ENCODE assay signal across 29 cellular contexts in genomic region chr5:23627976-23628375, GRCh38.
"Had no signal": no experiment of that assay in that cellular context is flagged by ENCODE, and none has a peak within 500 bp of the region (broad histone marks: within the 10 kb centered on the region; RNA-seq: fewer than 3 reads in every experiment).

No MANE protein-coding gene starts in this region.

- DNase-seq: activated CD4-positive, alpha-beta memory T cell treated with anti-CD3 and anti-CD28 coated beads for 36 hours; activated CD4-positive, alpha-beta T cell treated with anti-CD3 and anti-CD28 coated beads, Interleukin-2, amount 10 ng/mL, durations not matched to agents 7 days and 5 days; activated CD8-positive, alpha-beta memory T cell treated with anti-CD3 and anti-CD28 coated beads for 24 hours; activated effector memory CD4-positive, alpha-beta T cell treated with anti-CD3 and anti-CD28 coated beads, Interleukin-2, amount 50 U/mL, for 16 hours; activated naive CD4-positive, alpha-beta T cell treated with Interleukin-2 at 50 U/mL for 16 hours; activated naive CD8-positive, alpha-beta T cell treated with anti-CD3 and anti-CD28 coated beads, Interleukin-2, amount 50 U/mL, for 24 hours; activated T-cell treated with anti-CD3 and anti-CD28 coated beads, Interleukin-2, amount 50 U/mL, for 4 hours; amniotic stem cell; body of pancreas; Kasumi-1; KBM-7; MV-4-11; NCI-H1092 treated with DMSO at 0.1 percent for 48 hours; NCI-H1417 treated with DMSO at 0.1 percent for 48 hours; NCI-H1694; NCI-H2029; NCI-H2107; NCI-H510A treated with DMSO at 0.1 percent for 48 hours; NCI-H69; PC-9; SW 1271 had no signal

- H3K4me1 Mint-ChIP-seq: activated CD4-positive, alpha-beta T cell treated with anti-CD3 and anti-CD28 coated beads, Interleukin-2, amount 10 ng/mL, durations not matched to agents 7 days and 5 days; activated naive CD8-positive, alpha-beta T cell treated with anti-CD3 and anti-CD28 coated beads, Interleukin-2, amount 50 U/mL, for 24 hours had no signal

- H3K4me3 Mint-ChIP-seq: activated CD4-positive, alpha-beta memory T cell treated with anti-CD3 and anti-CD28 coated beads for 36 hours; activated CD4-positive, alpha-beta T cell treated with anti-CD3 and anti-CD28 coated beads, Interleukin-2, amount 10 ng/mL, durations not matched to agents 7 days and 5 days; activated naive CD8-positive, alpha-beta T cell treated with anti-CD3 and anti-CD28 coated beads, Interleukin-2, amount 50 U/mL, for 24 hours; activated T-cell treated with anti-CD3 and anti-CD28 coated beads, Interleukin-2, amount 50 U/mL, for 4 hours; T-helper 1 cell treated with Interleukin-12 subunit alpha and Interleukin-12 subunit beta and Interleukin-4 antibody, amounts not matched to agents 30 μg/mL and 1 μg/mL, for 36 hours had no signal

- H3K27me3 ChIP-seq: ascending aorta, body of pancreas, cardiac muscle cell had no signal

- FAIRE-seq: colon had no signal

- H3K27me3 Mint-ChIP-seq: activated CD4-positive, alpha-beta memory T cell treated with anti-CD3 and anti-CD28 coated beads for 36 hours; activated CD4-positive, alpha-beta T cell treated with anti-CD3 and anti-CD28 coated beads, Interleukin-2, amount 10 ng/mL, durations not matched to agents 7 days and 5 days; activated naive CD8-positive, alpha-beta T cell treated with anti-CD3 and anti-CD28 coated beads, Interleukin-2, amount 50 U/mL, for 24 hours had no signal

- H3K36me3 Mint-ChIP-seq: activated CD4-positive, alpha-beta memory T cell treated with anti-CD3 and anti-CD28 coated beads for 36 hours; activated naive CD4-positive, alpha-beta T cell treated with anti-CD3 and anti-CD28 coated beads, Interleukin-2, amount 50 U/mL, for 72 hours had no signal

- H3K4me2 ChIP-seq: PC-9 had no signal

- H2AFZ ChIP-seq: PC-9 had no signal

- H3K27ac ChIP-seq: ascending aorta, body of pancreas, cardiac muscle cell, PC-9, SK-N-MC had no signal

- H3K4me3 ChIP-seq: ascending aorta, body of pancreas, cardiac muscle cell, PC-9, SK-N-MC had no signal

- H3K9me3 ChIP-seq: ascending aorta, body of pancreas had no signal

- H3K4me1 ChIP-seq: ascending aorta, body of pancreas had no signal

- H3K36me3 ChIP-seq: ascending aorta, cardiac muscle cell had no signal

- ATAC-seq: activated CD4-positive, CD25-positive, alpha-beta regulatory T cell treated with anti-CD3 and anti-CD28 coated beads, Interleukin-2, amount 50 U/mL, for 24 hours; activated naive CD4-positive, alpha-beta T cell treated with anti-CD3 and anti-CD28 coated beads, Interleukin-2, amount 50 U/mL, for 72 hours; activated naive CD8-positive, alpha-beta T cell treated with anti-CD3 and anti-CD28 coated beads, Interleukin-2, amount 50 U/mL, for 24 hours; activated T-cell treated with anti-CD3 and anti-CD28 coated beads, Interleukin-2, amount 50 U/mL, for 4 hours; body of pancreas; Right ventricle myocardium inferior had no signal

- H3K27ac Mint-ChIP-seq: activated CD4-positive, alpha-beta memory T cell treated with anti-CD3 and anti-CD28 coated beads for 36 hours; activated CD4-positive, alpha-beta T cell treated with anti-CD3 and anti-CD28 coated beads, Interleukin-2, amount 10 ng/mL, durations not matched to agents 7 days and 5 days; activated naive CD4-positive, alpha-beta T cell treated with anti-CD3 and anti-CD28 coated beads, Interleukin-2, amount 50 U/mL, for 72 hours; activated naive CD8-positive, alpha-beta T cell treated with anti-CD3 and anti-CD28 coated beads, Interleukin-2, amount 50 U/mL, for 24 hours; T-helper 1 cell treated with Interleukin-12 subunit alpha and Interleukin-12 subunit beta and Interleukin-4 antibody, amounts not matched to agents 30 μg/mL and 1 μg/mL, for 36 hours had no signal
